In the genomic region with DNA sequence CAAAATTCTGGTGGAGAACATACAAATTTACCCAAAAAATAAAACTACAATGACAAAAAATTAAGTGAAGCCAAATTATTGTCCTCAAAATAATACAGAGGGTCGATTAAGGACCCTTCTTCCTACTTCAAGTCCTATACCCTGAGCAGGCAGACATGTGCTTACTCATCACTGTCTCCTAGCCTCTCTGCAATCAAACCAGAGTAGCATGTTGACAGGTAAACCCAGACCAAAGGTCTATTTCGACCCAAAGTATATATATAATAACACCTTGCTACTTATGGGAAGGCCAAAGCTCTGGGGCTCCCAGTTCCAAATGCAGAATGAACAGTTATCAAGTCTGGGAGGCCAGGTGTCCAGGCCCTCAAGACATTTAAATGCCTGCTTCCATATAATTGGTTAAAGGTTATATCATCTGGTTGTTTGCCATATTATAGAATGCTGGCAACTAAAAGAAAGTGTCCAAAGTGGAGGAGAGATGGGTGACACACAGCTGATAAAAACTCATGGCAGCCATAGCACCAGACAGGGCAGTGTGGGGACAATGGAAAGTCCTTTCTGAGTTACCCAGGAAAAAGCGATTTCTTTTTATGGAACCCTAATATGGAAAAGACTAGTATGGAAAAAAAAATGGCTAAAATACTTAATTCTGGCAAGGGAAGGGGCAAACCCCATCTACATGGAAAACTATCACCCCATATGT, we compare ENCODE assay signal across 10 cellular contexts. TPM values are rescaled to one million over a fixed set of nuclear protein-coding genes. Genes with fewer than 3 reads are reported as not detected.
DNase-seq lines count a peak whose midpoint lies in the region; ATAC-seq, FAIRE-seq and TF ChIP-seq lines count a peak whose summit lies in the region.
"Had no signal": no experiment of that assay in that cellular context is flagged by ENCODE, and none has a peak within 500 bp of the region (broad histone marks: within the 10 kb centered on the region; RNA-seq: fewer than 3 reads in every experiment).

No MANE protein-coding gene starts in this region.

- H3K27ac ChIP-seq in GM12878 (ENCODE audit: control insufficient read depth, insufficient read depth) (no peak overlapping the region), small intestine (ENCODE audit: low read depth in 1 of 2, low read length in 1 of 2) (no peak overlapping the region), esophagus squamous epithelium (no peak overlapping the region)

- no peak for TF ChIP-seq RAD21 in GM12878 (IDR thresholded peaks at IDR 0.05; ENCODE audit: insufficient read depth, low read depth, low read length)

- H3K9me3 ChIP-seq in GM12878 (replicated peaks; ENCODE audit: control insufficient read depth, insufficient read depth, low read length) (no peaks in the 10 kb centered on the region; the same call in 2 of the 3 replicates), small intestine (ENCODE audit: control insufficient read depth, low read depth) (no peaks in the 10 kb centered on the region), esophagus squamous epithelium (no peaks in the 10 kb centered on the region)

- no peak for TF ChIP-seq CTCF in GM12878 (IDR thresholded peaks at IDR 0.05 in 2 of 3, conservative IDR thresholded peaks at IDR 0.05 in 1 of 3; ENCODE audit: control insufficient read depth in 2 of 3, extremely low read depth in 1 of 3, insufficient read depth in 1 of 3, low read depth in 3 of 3, low read length in 3 of 3)
- TF ChIP-seq CTCF in esophagus squamous epithelium (IDR thresholded peaks at IDR 0.05), result no peak

- SMC1A ChIA-PET in GM12878 (lab: Charles Lee; ENCODE audit: uncharacterized antibody, unreplicated experiment), result interaction anchor here (1.6 to 1.9 kb wide), 2 partner anchors 10 to 178 kb away, joined by 4 read pairs; no protein-coding TSS in a partner anchor

- RAD21 ChIA-PET in GM12878 (lab: Charles Lee; ENCODE audit: unreplicated experiment), result interaction anchor here (1.3 to 1.5 kb wide), 2 partner anchors 47 to 67 kb away, joined by 3 to 6 read pairs; no protein-coding TSS in a partner anchor

- FAIRE-seq in GM12878 (lab: Jason Lieb, UNC), result no peak
- FAIRE-seq in small intestine (lab: Jason Lieb, UNC), result no peak
- FAIRE-seq: A204.1 had no signal

- intact Hi-C loops in GM12878 (cut with micrococcal nuclease; ENCODE audit: unreplicated experiment), result no loop called here
- intact Hi-C loops in esophagus squamous epithelium (cut with DNase I), result no loop called here

- WGBS in GM12878 (ENCODE audit: insufficient coverage, insufficient replicate concordance, low lambda C conversion rate, missing lambda C conversion rate), result 81% methylated on average over 3 of the region's 3 CpGs
- WGBS in small intestine, 3 donors, result 55 to 72% (median 64%) methylated on average over 3 of the region's 3 CpGs
- WGBS in esophagus squamous epithelium, 2 donors, result 76 to 86% methylated on average over 3 of the region's 3 CpGs

- peaks cover 6% of the 10 kb centered on the region; the same call in 1 of the 2 replicates for H4K20me1 ChIP-seq in GM12878 (ENCODE audit: control insufficient read depth, insufficient read depth)

- CTCF ChIA-PET in GM12878 (lab: Yijun Ruan, JAX), result interaction anchor here (0.9 to 3.1 kb wide), 2 partner anchors 67 to 74 kb away, joined by 3 to 13 read pairs; no protein-coding TSS in a partner anchor

- H3K4me3 ChIP-seq in GM12878 (no peak overlapping the region), small intestine (ENCODE audit: low read depth in 1 of 2, low read length in 2 of 2) (no peak overlapping the region), esophagus squamous epithelium (no peak overlapping the region)

- peaks cover 24% of the 10 kb centered on the region for H3K79me2 ChIP-seq in GM12878 (ENCODE audit: control insufficient read depth, insufficient read depth, low read length)

- DNase-seq in activated CD4-positive, CD25-positive, alpha-beta regulatory T cell (lab: John Stamatoyannopoulos, UW), result no peak
- DNase-seq in GM12878 (ENCODE audit: low read depth, low spot score) (no peak), small intestine (peak; percentile 41), NCI-H187 (lab: John Stamatoyannopoulos, UW) (no peak), esophagus squamous epithelium (lab: John Stamatoyannopoulos, UW) (no peak)
- DNase-seq in stimulated activated CD8-positive, alpha-beta memory T cell treated with anti-CD3 and anti-CD28 coated beads, Interleukin-4, amount 100 ng/mL, for 48 hours, result no peak
- DNase-seq: NCI-H2029 treated with DMSO at 0.1 percent for 48 hours had no signal

- H2AFZ ChIP-seq in GM12878 (ENCODE audit: control insufficient read depth, low read depth, low read length), result no peak overlapping the region

- H3K27me3 ChIP-seq in GM12878 (replicated peaks in 1 of 2; ENCODE audit: control insufficient read depth in 2 of 2, insufficient read depth in 2 of 2, low read length in 1 of 2), result no peaks in the 10 kb centered on the region
- no peaks in the 10 kb centered on the region for H3K27me3 ChIP-seq in small intestine (ENCODE audit: control insufficient read depth in 2 of 2, insufficient read depth in 2 of 2, low read length in 2 of 2)
- H3K27me3 ChIP-seq in esophagus squamous epithelium, result no peaks in the 10 kb centered on the region

- POLR2A ChIA-PET in GM12878 (lab: Charles Lee), result interaction anchor here (0.5 to 1.1 kb wide), 2 partner anchors 8 to 50 kb away, joined by 4 to 5 read pairs; no protein-coding TSS in a partner anchor

- H3K4me1 ChIP-seq in GM12878 (ENCODE audit: control insufficient read depth, insufficient read depth, low read length) (peaks cover 4% of the 10 kb centered on the region), small intestine (ENCODE audit: control insufficient read depth in 2 of 2, insufficient read depth in 1 of 2, low read depth in 1 of 2, low read length in 1 of 2) (peaks cover 5 to 19% of the 10 kb centered on the region in 2 donors), esophagus squamous epithelium (peaks cover 9 to 75% (median 32%) of the 10 kb centered on the region in 3 donors)

- no peak for TF ChIP-seq EP300 in GM12878 (IDR thresholded peaks at IDR 0.05; ENCODE audit: borderline replicate concordance in 1 of 2, control insufficient read depth in 1 of 2, low read depth in 2 of 2, low read length in 2 of 2)

- TF ChIP-seq POLR2A in GM12878 (IDR thresholded peaks at IDR 0.05; ENCODE audit: low read depth, low read length) (no peak), esophagus squamous epithelium (IDR thresholded peaks at IDR 0.05) (no peak)

- H3K36me3 ChIP-seq in GM12878 (ENCODE audit: control insufficient read depth in 2 of 2, insufficient read depth in 2 of 2, low read length in 1 of 2), result peaks cover 2 to 27% of the 10 kb centered on the region in 2 experiments
- H3K36me3 ChIP-seq in small intestine (ENCODE audit: control insufficient read depth in 2 of 2, insufficient read depth in 2 of 2, low read length in 2 of 2), result peaks cover 2 to 4% of the 10 kb centered on the region in 2 donors
- H3K36me3 ChIP-seq in esophagus squamous epithelium, result peaks cover 0 to 56% (median 1%) of the 10 kb centered on the region in 3 donors

- no peak overlapping the region for H3K4me2 ChIP-seq in GM12878 (ENCODE audit: control insufficient read depth, insufficient read depth)

- BruUV-seq in GM12878 (replicated peaks; lab: Mats Ljungman, UMichigan), result no TSS peak

- H3K9ac ChIP-seq in GM12878 (ENCODE audit: control insufficient read depth, insufficient read depth, low read length), result no peak overlapping the region

- ATAC-seq in activated CD4-positive, CD25-positive, alpha-beta regulatory T cell treated with anti-CD3 and anti-CD28 coated beads, Interleukin-2, amount 50 U/mL, for 24 hours, result peak; percentile 6 to 35
- peak; percentile 7 for ATAC-seq in HG02610 (IDR thresholded peaks at IDR 0.05; ENCODE audit: unreplicated experiment)
- peak; percentile 40 for ATAC-seq in GM12878

- in situ Hi-C loops in GM12878 (cut with MboI), result loop anchor here (10.0 kb wide), 1 partner anchor 48 kb away; no protein-coding TSS in a partner anchor

TF ChIP-seq in GM12878, 131 proteins besides CTCF, POLR2A, EP300 and RAD21 (continues in another document):
- TF ChIP-seq MEF2A (IDR thresholded peaks at IDR 0.05; ENCODE audit: insufficient read depth, low read depth, low read length) (no peak), TCF3 (IDR thresholded peaks at IDR 0.05; ENCODE audit: borderline replicate concordance, insufficient read depth, low read depth, low read length) (no peak), BCL11A (IDR thresholded peaks at IDR 0.05; ENCODE audit: low read depth, low read length) (no peak), GABPA (IDR thresholded peaks at IDR 0.05; ENCODE audit: low read depth) (no peak), KDM1A (IDR thresholded peaks at IDR 0.05; ENCODE audit: borderline replicate concordance) (no peak), SUZ12 (IDR thresholded peaks at IDR 0.05; ENCODE audit: unreplicated experiment) (no peak)
- TF ChIP-seq, protein P1, sequence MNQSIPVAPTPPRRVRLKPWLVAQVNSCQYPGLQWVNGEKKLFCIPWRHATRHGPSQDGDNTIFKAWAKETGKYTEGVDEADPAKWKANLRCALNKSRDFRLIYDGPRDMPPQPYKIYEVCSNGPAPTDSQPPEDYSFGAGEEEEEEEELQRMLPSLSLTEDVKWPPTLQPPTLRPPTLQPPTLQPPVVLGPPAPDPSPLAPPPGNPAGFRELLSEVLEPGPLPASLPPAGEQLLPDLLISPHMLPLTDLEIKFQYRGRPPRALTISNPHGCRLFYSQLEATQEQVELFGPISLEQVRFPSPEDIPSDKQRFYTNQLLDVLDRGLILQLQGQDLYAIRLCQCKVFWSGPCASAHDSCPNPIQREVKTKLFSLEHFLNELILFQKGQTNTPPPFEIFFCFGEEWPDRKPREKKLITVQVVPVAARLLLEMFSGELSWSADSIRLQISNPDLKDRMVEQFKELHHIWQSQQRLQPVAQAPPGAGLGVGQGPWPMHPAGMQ (IDR thresholded peaks at IDR 0.05; ENCODE audit: borderline replicate concordance), result no peak

RNA-seq across cellular contexts. Expression of a gene that starts 53.6 kb away (rescaled TPM):
- total RNA-seq in GM12878 (2013; cell fraction: nucleolus; rRNA removed), result 72.5 and 73.2 TPM in 2 replicates
- total RNA-seq in GM12878 (2014; rRNA removed) (17.9 and 19.9 TPM in 2 replicates), GM12878 (2014; rRNA removed; fragmentation: Illumina TruSeq; extraction: Trizol) (28.6 and 29.5 TPM in 2 replicates), GM12878 (2021) (26.7 and 30.6 TPM in 2 replicates), esophagus squamous epithelium (10 to 100 TPM; 32.4 to 67.4 (median 37.6) TPM)
- 26.4 TPM for polyA plus RNA-seq in GM12878 (2011; ENCODE audit: low read depth)
- polyA plus RNA-seq in GM12878 (2011; rRNA removed) (32.6 and 46.6 TPM in 2 replicates), GM12878 (2014; fragmentation: Illumina TruSeq; extraction: Trizol) (28.0 and 31.6 TPM in 2 replicates), GM12878 (2014; fragmentation: Nextera tagmentation; extraction: Ambion mirVana) (1 to 10 TPM; 2.5 to 3.2 TPM), GM12878 (2014; rRNA removed) (11.1 and 12.6 TPM in 2 replicates), GM12878 (2016; fragmentation: Nextera tagmentation; extraction: Ambion mirVana) (10 to 100 TPM in 1 of 2 experiments, 1 to 10 TPM in 1; 4.7 to 14.3 TPM), small intestine (1 to 10 TPM; 8.1 to 9.4 (median 8.9) TPM)
- polyA plus RNA-seq in GM12878 (2011; cell fraction: cytosol; rRNA removed), result 11.7 and 14.2 TPM in 2 replicates
- polyA plus RNA-seq in GM12878 (2011; cell fraction: nucleus; rRNA removed), result 18.0 and 18.2 TPM in 2 replicates
- polyA plus RNA-seq in GM12878 (2012), result 15.9 and 21.5 TPM in 2 replicates
- polyA minus RNA-seq in GM12878 (2011; rRNA and poly(A)+ RNA removed), result 27.6 and 28.2 TPM in 2 replicates
- 14.1 and 20.3 TPM in 2 replicates for polyA minus RNA-seq in GM12878 (2011; cell fraction: cytosol; rRNA and poly(A)+ RNA removed)
- polyA minus RNA-seq in GM12878 (2011; cell fraction: nucleus; rRNA and poly(A)+ RNA removed), result 14.9 and 23.7 TPM in 2 replicates
